In the genomic region with DNA sequence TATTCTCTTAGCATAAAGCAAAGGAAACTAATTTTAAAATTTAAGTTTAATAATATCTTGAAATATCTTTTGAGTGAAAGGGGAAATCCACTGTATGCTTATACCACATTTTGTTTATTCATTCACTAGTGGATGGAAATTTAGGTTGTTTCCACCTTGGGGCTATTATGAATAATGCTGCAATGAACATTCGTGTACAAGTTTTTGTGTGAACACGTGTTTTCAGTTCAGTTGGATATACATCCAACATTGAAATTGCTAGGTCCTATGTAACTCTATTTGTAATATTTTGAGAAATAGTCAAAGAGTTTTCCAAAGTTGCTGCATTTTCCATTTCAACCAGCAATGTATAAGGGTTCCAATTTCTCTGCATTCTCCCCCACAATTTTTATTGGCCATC, we compare ENCODE assay signal across 27 cellular contexts.
"Had no signal": no experiment of that assay in that cellular context is flagged by ENCODE, and none has a peak within 500 bp of the region (broad histone marks: within the 10 kb centered on the region; RNA-seq: fewer than 3 reads in every experiment).

No MANE protein-coding gene starts in this region.

- H3K36me3 Mint-ChIP-seq: naive thymus-derived CD8-positive, alpha-beta T cell had no signal

- H3K27ac ChIP-seq: esophagus squamous epithelium, heart right ventricle, left lung, ovary, psoas muscle, sigmoid colon, stomach, thyroid gland, vagina had no signal

- FAIRE-seq: islet of Langerhans had no signal

- H3K9me3 ChIP-seq: esophagus squamous epithelium, heart right ventricle, left lung, ovary, psoas muscle, sigmoid colon, stomach, thyroid gland, vagina had no signal

- H3K27me3 ChIP-seq: esophagus squamous epithelium, heart right ventricle, left lung, ovary, sigmoid colon, stomach, thyroid gland, vagina had no signal

- H3K27ac Mint-ChIP-seq: effector memory CD8-positive, alpha-beta T cell; naive thymus-derived CD8-positive, alpha-beta T cell; nephron progenitor cell had no signal

- H3K4me1 ChIP-seq: esophagus squamous epithelium, heart right ventricle, left lung, psoas muscle, thyroid gland, vagina had no signal

- H3K27me3 Mint-ChIP-seq: effector memory CD8-positive, alpha-beta T cell; naive thymus-derived CD8-positive, alpha-beta T cell had no signal

- H3K4me3 ChIP-seq: esophagus squamous epithelium, heart right ventricle, left lung, ovary, psoas muscle, sigmoid colon, stomach, thyroid gland, vagina had no signal

- H3K4me1 Mint-ChIP-seq: naive thymus-derived CD8-positive, alpha-beta T cell had no signal

- H3K36me3 ChIP-seq: esophagus squamous epithelium, heart right ventricle, left lung, ovary, sigmoid colon, stomach, thyroid gland, vagina had no signal

- DNase-seq: cortex of kidney; effector memory CD8-positive, alpha-beta T cell; erythroblast; esophagus squamous epithelium; foreskin melanocyte; glutamatergic neuron; heart right ventricle; hippocampal formation; left cardiac atrium; left lung; mesendoderm; naive thymus-derived CD8-positive, alpha-beta T cell; nephron progenitor cell; nucleus accumbens; ovary; posterior cingulate gyrus; psoas muscle; right cardiac atrium; sigmoid colon; stimulated activated CD4-positive, alpha-beta T cell treated with anti-CD3 and anti-CD28 coated beads, Interleukin-2, amount 100 ng/mL, for 24 hours; stimulated activated CD4-positive, alpha-beta T cell treated with anti-CD3 and anti-CD28 coated beads, Interleukin-4, amount 100 ng/mL, for 24 hours; stimulated activated naive CD4-positive, alpha-beta T cell; stomach; thyroid gland; trophoblast cell had no signal

- ATAC-seq: effector memory CD8-positive, alpha-beta T cell; heart right ventricle; left cardiac atrium; left lung; naive thymus-derived CD8-positive, alpha-beta T cell; psoas muscle; right cardiac atrium had no signal

- H3K4me3 Mint-ChIP-seq: effector memory CD8-positive, alpha-beta T cell; naive thymus-derived CD8-positive, alpha-beta T cell; nephron progenitor cell had no signal

- H3K9me3 Mint-ChIP-seq: effector memory CD8-positive, alpha-beta T cell; naive thymus-derived CD8-positive, alpha-beta T cell had no signal
